In genomic region chr7:107254398-107254985, GRCh38 we compare ENCODE assay signal across 23 cellular contexts.
A peak's percentile ranks its signal among the peaks of the same experiment; 100 is the strongest.
DNase-seq lines count a peak whose midpoint lies in the region; ATAC-seq, FAIRE-seq and TF ChIP-seq lines count a peak whose summit lies in the region.
"Had no signal": no experiment of that assay in that cellular context is flagged by ENCODE, and none has a peak within 500 bp of the region (broad histone marks: within the 10 kb centered on the region; RNA-seq: fewer than 3 reads in every experiment).

No MANE protein-coding gene starts in this region.

- H3K27ac ChIP-seq in left ventricle myocardium inferior (replicated peaks) (peak overlapping the region; percentile 48), right cardiac atrium (ENCODE audit: low read length) (no peak overlapping the region), K562 (ENCODE audit: extremely low read depth, low read depth, low read length) (no peak overlapping the region), smooth muscle cell (ENCODE audit: low read depth) (no peak overlapping the region)
- no peak overlapping the region for H3K27ac ChIP-seq in CD4-positive, alpha-beta T cell (ENCODE audit: low read depth, low read length)
- H3K27ac ChIP-seq: 22Rv1, BLaER1, C4-2B, GM23248 had no signal

- H3K4me3 ChIP-seq in left ventricle myocardium inferior (no peak overlapping the region), right cardiac atrium (ENCODE audit: low read length) (no peak overlapping the region), K562 (no peak overlapping the region), smooth muscle cell (no peak overlapping the region)
- H3K4me3 ChIP-seq: BLaER1, GM23248 had no signal

- no peaks in the 10 kb centered on the region for H3K4me1 Mint-ChIP-seq in CD4-positive, alpha-beta T cell (ENCODE audit: low read depth)
- H3K4me1 Mint-ChIP-seq: B cell had no signal

- CTCF ChIA-PET in K562 (lab: Yijun Ruan, JAX; ENCODE audit: low intra/inter-chr PET ratio) = no interaction called here
- CTCF ChIA-PET in CD4-positive, alpha-beta T cell (lab: Charles Lee) = no interaction called here

- POLR2A ChIA-PET in K562 (lab: Yijun Ruan, JAX) = no interaction called here
- POLR2A ChIA-PET in CD4-positive, alpha-beta T cell (lab: Charles Lee) = no interaction called here

- no peak for ATAC-seq in right cardiac atrium
- peak; percentile 82 for ATAC-seq in K562
- ATAC-seq in CD4-positive, alpha-beta T cell (ENCODE audit: poor library complexity) = no peak

- H3K4me1 ChIP-seq in left ventricle myocardium inferior = peaks cover 33% of the 10 kb centered on the region
- H3K4me1 ChIP-seq in right cardiac atrium (ENCODE audit: control insufficient read depth, insufficient read depth, low read length) = no peaks in the 10 kb centered on the region
- H3K4me1 ChIP-seq in K562 (replicated peaks in 1 of 2; ENCODE audit: control insufficient read depth in 2 of 2, insufficient read depth in 2 of 2, low read length in 2 of 2) = no peaks in the 10 kb centered on the region
- H3K4me1 ChIP-seq in smooth muscle cell (ENCODE audit: low read depth) = no peaks in the 10 kb centered on the region
- H3K4me1 ChIP-seq: BLaER1 had no signal

- intact Hi-C loops in left ventricle myocardium inferior (cut with micrococcal nuclease) = no loop called here
- intact Hi-C loops in right cardiac atrium (cut with DNase I) = no loop called here
- intact Hi-C loops in K562 (cut with micrococcal nuclease) = no loop called here
- intact Hi-C loops in CD4-positive, alpha-beta T cell (cut with DNase I, micrococcal nuclease) = no loop called here

- H3K9me1 ChIP-seq in K562 (ENCODE audit: control insufficient read depth, insufficient read depth, low read length) = no peaks in the 10 kb centered on the region

- in situ Hi-C loops in K562 (cut with MboI) = no loop called here

- no TSS peak for BruUV-seq in K562 (replicated peaks; lab: Mats Ljungman, UMichigan)

- no peak for TF ChIP-seq EP300 in K562 (IDR thresholded peaks at IDR 0.05; ENCODE audit: low read length)

- 89% methylated on average over 5 of the region's 5 CpGs for WGBS in right cardiac atrium
- WGBS in K562 (ENCODE audit: insufficient coverage, low coverage, missing lambda C conversion rate) = 56% methylated on average over 5 of the region's 5 CpGs
- 94% methylated on average over 5 of the region's 5 CpGs for WGBS in smooth muscle cell (ENCODE audit: low lambda C conversion rate)

- no peaks in the 10 kb centered on the region for H3K9me3 ChIP-seq in left ventricle myocardium inferior (replicated peaks)
- no peaks in the 10 kb centered on the region for H3K9me3 ChIP-seq in right cardiac atrium (ENCODE audit: control insufficient read depth, low read length)
- no peaks in the 10 kb centered on the region for H3K9me3 ChIP-seq in K562 (replicated peaks; ENCODE audit: control insufficient read depth, insufficient read depth, low read depth, low read length)
- H3K9me3 ChIP-seq in smooth muscle cell (replicated peaks; ENCODE audit: low read depth) = no peaks in the 10 kb centered on the region
- H3K9me3 ChIP-seq in CD4-positive, alpha-beta T cell (ENCODE audit: control insufficient read depth, low read length) = no peaks in the 10 kb centered on the region
- H3K9me3 ChIP-seq: BLaER1 had no signal

- H3F3A ChIP-seq in smooth muscle cell (ENCODE audit: low read depth) = no peaks in the 10 kb centered on the region

- no peaks in the 10 kb centered on the region for H3K27me3 Mint-ChIP-seq in CD4-positive, alpha-beta T cell
- H3K27me3 Mint-ChIP-seq: B cell; CD4-positive, CD25-positive, alpha-beta regulatory T cell; CD8-positive, alpha-beta memory T cell had no signal

- TF ChIP-seq POLR2A in K562 (conservative IDR thresholded peaks at IDR 0.05) = no peak

- H3K9me3 Mint-ChIP-seq in CD4-positive, alpha-beta T cell = no peaks in the 10 kb centered on the region
- H3K9me3 Mint-ChIP-seq: CD4-positive, CD25-positive, alpha-beta regulatory T cell; CD8-positive, alpha-beta memory T cell had no signal

- no peak for TF ChIP-seq CTCF in left ventricle myocardium inferior (IDR thresholded peaks at IDR 0.05; ENCODE audit: borderline replicate concordance)
- no peak for TF ChIP-seq CTCF in K562 (IDR thresholded peaks at IDR 0.05 in 2 of 3, conservative IDR thresholded peaks at IDR 0.05 in 1 of 3; ENCODE audit: insufficient read depth in 2 of 3, low read depth in 1 of 3, low read length in 3 of 3)
- TF ChIP-seq CTCF in smooth muscle cell (IDR thresholded peaks at IDR 0.05; ENCODE audit: borderline replicate concordance, insufficient read depth, poor library complexity, severe bottlenecking) = no peak
- TF ChIP-seq CTCF in CD4-positive, alpha-beta T cell (IDR thresholded peaks at IDR 0.05) = no peak

- H2AFZ ChIP-seq in K562 (ENCODE audit: low read depth, low read length) = no peak overlapping the region
- no peak overlapping the region for H2AFZ ChIP-seq in smooth muscle cell (ENCODE audit: low read depth)
- H2AFZ ChIP-seq: GM23248 had no signal

- no peak overlapping the region for H3K27ac Mint-ChIP-seq in CD4-positive, alpha-beta T cell
- H3K27ac Mint-ChIP-seq: B cell had no signal

- no peak overlapping the region for H3K4me2 ChIP-seq in K562 (ENCODE audit: insufficient read depth, low read length)
- no peak overlapping the region for H3K4me2 ChIP-seq in smooth muscle cell
- H3K4me2 ChIP-seq: BLaER1 had no signal

- no peaks in the 10 kb centered on the region for H4K20me1 ChIP-seq in K562 (replicated peaks; ENCODE audit: control insufficient read depth, insufficient read depth, low read length)
- no peaks in the 10 kb centered on the region for H4K20me1 ChIP-seq in smooth muscle cell (ENCODE audit: low read depth)
- H4K20me1 ChIP-seq: BLaER1 had no signal

- DNase-seq in left ventricle myocardium inferior = no peak
- DNase-seq in right cardiac atrium = no peak
- peak; percentile 0 for DNase-seq in OCI-M1 (lab: John Stamatoyannopoulos, UW)
- peak in 2 of 4 experiments; percentile 21 to 48 for DNase-seq in K562 (ENCODE audit: extremely low read depth in 1 of 4, low spot score in 3 of 4)
- DNase-seq in cerebellar cortex (ENCODE audit: low spot score) = no peak
- DNase-seq in smooth muscle cell (lab: John Stamatoyannopoulos, UW; ENCODE audit: unreplicated experiment) = no peak
- no peak for DNase-seq in CD4-positive, alpha-beta T cell
- DNase-seq: Calu3; CD4-positive, CD25-positive, alpha-beta regulatory T cell; CD8-positive, alpha-beta memory T cell; COR-L47; DMS53; DMS79 treated with DMSO at 0.1 percent for 48 hours; GM23248; H7; HCEC 1CT had no signal

- H3K9ac ChIP-seq in K562 (ENCODE audit: insufficient read depth in 1 of 2, low read depth in 2 of 2, low read length in 2 of 2) = no peak overlapping the region
- H3K9ac ChIP-seq in smooth muscle cell (ENCODE audit: low read depth) = no peak overlapping the region
- H3K9ac ChIP-seq: BLaER1, GM23248 had no signal

- H3K36me3 ChIP-seq in left ventricle myocardium inferior (no peaks in the 10 kb centered on the region), K562 (ENCODE audit: control insufficient read depth, insufficient read depth, low read length) (no peaks in the 10 kb centered on the region), smooth muscle cell (ENCODE audit: low read depth) (no peaks in the 10 kb centered on the region)

- H3K27me3 ChIP-seq in left ventricle myocardium inferior (ENCODE audit: low read depth) (no peaks in the 10 kb centered on the region), right cardiac atrium (ENCODE audit: control insufficient read depth, insufficient read depth) (no peaks in the 10 kb centered on the region), K562 (ENCODE audit: control insufficient read depth in 2 of 2, insufficient read depth in 2 of 2, low read length in 2 of 2) (no peaks in the 10 kb centered on the region), smooth muscle cell (ENCODE audit: low read depth) (no peaks in the 10 kb centered on the region)
- H3K27me3 ChIP-seq in CD4-positive, alpha-beta T cell (ENCODE audit: control insufficient read depth, insufficient read depth, low read length) = no peaks in the 10 kb centered on the region
- H3K27me3 ChIP-seq: BLaER1 had no signal

- no peak for TF ChIP-seq RAD21 in K562 (CRISPR knock-in tag; conservative IDR thresholded peaks at IDR 0.05 in 1 of 2, IDR thresholded peaks at IDR 0.05 in 1 of 2)

- H3K36me3 Mint-ChIP-seq in CD4-positive, alpha-beta T cell (ENCODE audit: low read depth) = peaks cover 17% of the 10 kb centered on the region

- H3K4me3 Mint-ChIP-seq in CD4-positive, alpha-beta T cell = no peak overlapping the region
- H3K4me3 Mint-ChIP-seq: B cell; CD4-positive, CD25-positive, alpha-beta regulatory T cell; CD8-positive, alpha-beta memory T cell had no signal

- H3K79me2 ChIP-seq in K562 (ENCODE audit: control insufficient read depth, insufficient read depth, low read length) (no peaks in the 10 kb centered on the region), smooth muscle cell (ENCODE audit: low read depth) (no peaks in the 10 kb centered on the region)

- peak; percentile 35 for FAIRE-seq in K562 (lab: Jason Lieb, UNC)
- FAIRE-seq: GM12892, GM19239, H1 had no signal

TF ChIP-seq in K562, 482 proteins besides CTCF, POLR2A, EP300 and RAD21 (continues in another document):
- no peak for TF ChIP-seq TFAM (CRISPR knock-in tag; conservative IDR thresholded peaks at IDR 0.05)
- no peak for TF ChIP-seq HDAC8 (tag; IDR thresholded peaks at IDR 0.05)
- no peak for TF ChIP-seq ZNF668 (CRISPR knock-in tag; IDR thresholded peaks at IDR 0.05)
- TF ChIP-seq, protein P1, sequence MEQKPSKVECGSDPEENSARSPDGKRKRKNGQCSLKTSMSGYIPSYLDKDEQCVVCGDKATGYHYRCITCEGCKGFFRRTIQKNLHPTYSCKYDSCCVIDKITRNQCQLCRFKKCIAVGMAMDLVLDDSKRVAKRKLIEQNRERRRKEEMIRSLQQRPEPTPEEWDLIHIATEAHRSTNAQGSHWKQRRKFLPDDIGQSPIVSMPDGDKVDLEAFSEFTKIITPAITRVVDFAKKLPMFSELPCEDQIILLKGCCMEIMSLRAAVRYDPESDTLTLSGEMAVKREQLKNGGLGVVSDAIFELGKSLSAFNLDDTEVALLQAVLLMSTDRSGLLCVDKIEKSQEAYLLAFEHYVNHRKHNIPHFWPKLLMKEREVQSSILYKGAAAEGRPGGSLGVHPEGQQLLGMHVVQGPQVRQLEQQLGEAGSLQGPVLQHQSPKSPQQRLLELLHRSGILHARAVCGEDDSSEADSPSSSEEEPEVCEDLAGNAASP (IDR thresholded peaks at IDR 0.05) = no peak
- peak; percentile 16; the same call in 1 of the 2 replicates for TF ChIP-seq GATA2 (CRISPR knock-in tag; IDR thresholded peaks at IDR 0.05)
- peak; percentile 19; the same call in 1 of the 2 replicates for TF ChIP-seq CBFA2T3 (IDR thresholded peaks at IDR 0.05)
- TF ChIP-seq, protein P2, sequence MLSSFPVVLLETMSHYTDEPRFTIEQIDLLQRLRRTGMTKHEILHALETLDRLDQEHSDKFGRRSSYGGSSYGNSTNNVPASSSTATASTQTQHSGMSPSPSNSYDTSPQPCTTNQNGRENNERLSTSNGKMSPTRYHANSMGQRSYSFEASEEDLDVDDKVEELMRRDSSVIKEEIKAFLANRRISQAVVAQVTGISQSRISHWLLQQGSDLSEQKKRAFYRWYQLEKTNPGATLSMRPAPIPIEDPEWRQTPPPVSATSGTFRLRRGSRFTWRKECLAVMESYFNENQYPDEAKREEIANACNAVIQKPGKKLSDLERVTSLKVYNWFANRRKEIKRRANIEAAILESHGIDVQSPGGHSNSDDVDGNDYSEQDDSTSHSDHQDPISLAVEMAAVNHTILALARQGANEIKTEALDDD (IDR thresholded peaks at IDR 0.05) = peak; percentile 38; the same call in 1 of the 2 replicates
- TF ChIP-seq ZNF507 (tag; conservative IDR thresholded peaks at IDR 0.05) = no peak
